8 cellular contexts compared by ENCODE assay signal in the genomic region with DNA sequence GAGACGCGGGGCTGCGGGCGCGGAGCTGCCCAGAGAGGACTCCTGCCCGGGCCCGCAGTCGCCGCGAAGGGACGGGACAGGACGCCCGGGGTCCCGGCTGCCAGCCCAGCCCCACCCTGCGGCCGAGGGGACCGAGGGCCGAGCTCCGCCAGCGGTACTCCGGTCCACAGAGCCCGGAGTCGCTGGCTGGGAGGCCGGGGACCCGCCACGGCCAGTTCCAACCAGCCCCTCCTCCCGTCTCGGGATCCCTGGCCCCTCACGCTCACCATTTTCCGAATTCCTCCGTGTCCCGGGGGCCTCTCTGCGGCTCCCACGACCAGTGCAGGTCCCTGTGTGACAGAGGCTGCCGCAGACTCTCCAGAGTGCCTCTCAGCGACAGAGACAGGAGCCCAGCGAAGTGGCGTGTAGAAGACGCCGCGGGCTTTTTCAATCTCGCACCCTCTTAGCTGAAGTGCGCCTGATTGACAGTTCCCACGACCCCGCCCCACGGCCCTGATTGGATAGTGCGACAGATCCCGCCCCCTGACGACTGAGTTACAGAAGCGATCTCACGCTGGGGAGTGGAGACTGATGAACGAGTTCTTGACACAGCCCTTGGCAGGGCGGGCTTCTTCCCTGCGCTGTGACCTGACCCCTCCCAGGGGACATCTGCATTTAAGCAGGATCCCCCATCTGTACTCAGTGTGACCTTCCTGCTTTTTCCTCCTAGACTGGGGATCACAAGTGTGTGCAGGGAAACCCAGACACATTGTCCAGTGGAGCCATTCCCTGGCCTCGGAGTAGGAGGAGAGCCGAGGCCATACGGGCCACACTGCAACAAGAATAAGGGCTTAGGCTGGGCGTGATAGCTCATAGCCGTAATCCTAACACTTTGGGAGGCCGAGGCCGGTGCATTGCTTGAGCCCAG.
DNase-seq lines count a peak whose midpoint lies in the region; ATAC-seq and TF ChIP-seq lines count a peak whose summit lies in the region.

No MANE protein-coding gene starts in this region.

- H3K4me3 ChIP-seq in GM06990 (replicated peaks; ENCODE audit: low read depth, low read length): peak overlapping the region; percentile 79

- DNase-seq in GM06990 (ENCODE audit: extremely low read depth, insufficient read length): peak; percentile 94
- DNase-seq in NCI-H2171 treated with DMSO at 0.1 percent for 48 hours (lab: John Stamatoyannopoulos, UW): peak; percentile 95
- DNase-seq in activated CD4-positive, CD25-positive, alpha-beta regulatory T cell treated with anti-CD3 and anti-CD28 coated beads, Interleukin-2, amount 50 U/mL, for 16 hours (ENCODE audit: low read depth, low spot score): peak; percentile 51
- DNase-seq in central memory CD8-positive, alpha-beta T cell (ENCODE audit: low spot score in 2 of 2): peak; percentile 49 to 59
- peak; percentile 97 for DNase-seq in islet precursor cell
- peak; percentile 76 to 95 for DNase-seq in stimulated activated CD4-positive, alpha-beta T cell treated with anti-CD3 and anti-CD28 coated beads, Interleukin-12 subunit alpha, Interleukin-12 subunit beta, amount 100 ng/mL, for 24 hours (ENCODE audit: low read depth in 2 of 2)

- ATAC-seq in HG02885 (IDR thresholded peaks at IDR 0.05; ENCODE audit: poor library complexity, unreplicated experiment): peak; percentile 79
- peak; percentile 77 for ATAC-seq in central memory CD8-positive, alpha-beta T cell (replicated peaks; ENCODE audit: extremely low read depth, poor library complexity, severe bottlenecking)
- no peak for ATAC-seq in HG03342 (IDR thresholded peaks at IDR 0.05; ENCODE audit: unreplicated experiment)

- H3K4me3 Mint-ChIP-seq in central memory CD8-positive, alpha-beta T cell: peak overlapping the region; percentile 82

- H3K27ac Mint-ChIP-seq in central memory CD8-positive, alpha-beta T cell (ENCODE audit: low read depth): no peak overlapping the region

- H3K4me1 Mint-ChIP-seq in central memory CD8-positive, alpha-beta T cell: peaks cover 13% of the 10 kb centered on the region

- H3K27me3 ChIP-seq in GM06990 (replicated peaks; ENCODE audit: control insufficient read depth, insufficient read depth, low read length): no peaks in the 10 kb centered on the region

- H3K9me3 Mint-ChIP-seq in central memory CD8-positive, alpha-beta T cell: no peaks in the 10 kb centered on the region

- H3K27me3 Mint-ChIP-seq in central memory CD8-positive, alpha-beta T cell: peaks cover 54% of the 10 kb centered on the region

- H3K36me3 ChIP-seq in GM06990 (ENCODE audit: control insufficient read depth, insufficient read depth, low read length): no peaks in the 10 kb centered on the region

- TF ChIP-seq CTCF in GM06990 (IDR thresholded peaks at IDR 0.05; ENCODE audit: insufficient read depth, low read length, poor library complexity, severe bottlenecking): no peak

- peaks cover 2% of the 10 kb centered on the region for H3K36me3 Mint-ChIP-seq in central memory CD8-positive, alpha-beta T cell (ENCODE audit: insufficient read depth)
